In genomic region chr1:181985981-181986906, GRCh38 we compare ENCODE assay signal across 17 cellular contexts.
"Had no signal": no experiment of that assay in that cellular context is flagged by ENCODE, and none has a peak within 500 bp of the region (broad histone marks: within the 10 kb centered on the region; RNA-seq: fewer than 3 reads in every experiment).

No MANE protein-coding gene starts in this region.

- DNase-seq: activated CD4-positive, alpha-beta T cell treated with anti-CD3 and anti-CD28 coated beads for 48 hours; activated naive CD4-positive, alpha-beta T cell treated with anti-CD3 and anti-CD28 coated beads for 36 hours; adrenal gland; body of pancreas; cerebellar nuclear complex; esophagus squamous epithelium; foreskin fibroblast; left colon; midbrain; naive B cell; psoas muscle; right lobe of liver; stimulated activated CD4-positive, alpha-beta T cell treated with anti-CD3 and anti-CD28 coated beads, Interleukin-2, amount 100 ng/mL, for 24 hours; stimulated activated naive CD4-positive, alpha-beta T cell had no signal

- H3K27me3 ChIP-seq: adrenal gland, body of pancreas, right lobe of liver had no signal

- FAIRE-seq: urothelium cell line had no signal

- H3K4me3 ChIP-seq: adrenal gland, body of pancreas, esophagus squamous epithelium, lung, psoas muscle, right lobe of liver, thoracic aorta had no signal

- H3K27ac ChIP-seq: adrenal gland, body of pancreas, esophagus squamous epithelium, psoas muscle, right lobe of liver, thoracic aorta had no signal

- H3K36me3 ChIP-seq: adrenal gland, esophagus squamous epithelium, right lobe of liver, thoracic aorta had no signal

- H3K4me1 ChIP-seq: adrenal gland, body of pancreas, esophagus squamous epithelium, psoas muscle, right lobe of liver had no signal

- ATAC-seq: body of pancreas, left colon, psoas muscle, right lobe of liver had no signal

- H3K9me3 ChIP-seq: adrenal gland, body of pancreas, esophagus squamous epithelium, psoas muscle, right lobe of liver, thoracic aorta had no signal
